10 cellular contexts compared by ENCODE assay signal in the genomic region with DNA sequence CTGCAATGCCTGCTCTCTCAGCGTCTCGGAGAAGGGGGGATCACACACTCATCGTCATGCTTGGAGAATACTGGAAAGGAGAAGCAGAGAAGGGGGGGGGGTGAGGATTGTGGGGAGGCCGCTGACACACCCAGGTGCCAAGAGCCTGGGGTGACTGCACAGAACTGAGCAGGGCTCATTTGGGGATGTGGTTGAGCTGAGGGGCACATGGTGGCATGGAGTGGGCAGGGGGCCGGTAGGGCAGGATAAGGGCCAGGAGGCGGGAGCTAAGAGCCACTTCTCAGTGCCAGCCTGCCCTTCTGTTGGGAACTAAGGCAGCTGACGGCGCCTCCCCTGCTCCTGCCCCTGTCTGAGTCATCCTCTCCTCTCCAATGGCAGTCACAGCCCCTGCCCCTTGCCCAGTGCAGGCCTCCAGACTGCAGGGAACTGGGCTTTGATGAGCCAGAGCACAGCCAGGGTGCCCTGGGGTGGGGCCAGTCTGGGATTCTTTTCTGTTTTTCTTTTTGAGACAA. TPM values are rescaled to one million over a fixed set of nuclear protein-coding genes. Genes with fewer than 3 reads are reported as not detected.
DNase-seq lines count a peak whose midpoint lies in the region; ATAC-seq, FAIRE-seq and TF ChIP-seq lines count a peak whose summit lies in the region.
"Had no signal": no experiment of that assay in that cellular context is flagged by ENCODE, and none has a peak within 500 bp of the region (broad histone marks: within the 10 kb centered on the region; RNA-seq: fewer than 3 reads in every experiment).

No MANE protein-coding gene starts in this region.

- H3K4me3 ChIP-seq in SJCRH30, result no peak overlapping the region
- H3K4me3 ChIP-seq in thoracic aorta, result no peak overlapping the region
- H3K4me3 ChIP-seq: SK-N-MC had no signal

- H3K27ac ChIP-seq in SJCRH30 (no peak overlapping the region), thoracic aorta (peak overlapping the region; percentile 49 to 69)

- ATAC-seq in thoracic aorta (ENCODE audit: insufficient number of reproducible peaks, low FRiP score, low read depth) (no peak), GM19351 (IDR thresholded peaks at IDR 0.05; ENCODE audit: unreplicated experiment) (no peak)

- FAIRE-seq in GM19239 (lab: Jason Lieb, UNC), result no peak
- FAIRE-seq: endometrium had no signal

- no peaks in the 10 kb centered on the region for H3K36me3 ChIP-seq in SJCRH30
- no peaks in the 10 kb centered on the region for H3K36me3 ChIP-seq in thoracic aorta

- H3K4me1 ChIP-seq in SJCRH30 (peaks cover 19% of the 10 kb centered on the region), thoracic aorta (ENCODE audit: control insufficient read depth in 1 of 2, low read depth in 2 of 2) (peaks cover 13 to 29% of the 10 kb centered on the region in 2 donors)

- DNase-seq in activated CD4-positive, alpha-beta T cell treated with anti-CD3 and anti-CD28 coated beads for 48 hours, result peak; percentile 28
- DNase-seq in activated CD4-positive, alpha-beta T cell treated with anti-CD3 and anti-CD28 coated beads for 4 hours, result no peak
- DNase-seq in SJCRH30, result peak; percentile 48 to 55
- DNase-seq in globus pallidus (ENCODE audit: low spot score), result peak; percentile 25
- no peak for DNase-seq in thoracic aorta (ENCODE audit: low spot score)
- no peak for DNase-seq in GM19239 (ENCODE audit: insufficient read length, low spot score)
- DNase-seq in effector CD8-positive, alpha-beta T cell (lab: John Stamatoyannopoulos, UW), result no peak

- TF ChIP-seq CTCF in thoracic aorta (IDR thresholded peaks at IDR 0.05), result no peak

- H3K9me3 ChIP-seq in SJCRH30 (replicated peaks), result no peaks in the 10 kb centered on the region
- no peaks in the 10 kb centered on the region for H3K9me3 ChIP-seq in thoracic aorta

- H3K27me3 ChIP-seq in SJCRH30 (no peaks in the 10 kb centered on the region), thoracic aorta (replicated peaks; ENCODE audit: insufficient read depth) (no peaks in the 10 kb centered on the region)

RNA-seq across cellular contexts. Expression of gene MRPL37, which starts 27.2 kb away (rescaled TPM):
- 139 and 142 TPM in 2 replicates for total RNA-seq in SJCRH30 (2014; rRNA removed; shearing (Covaris generic))
- total RNA-seq in thoracic aorta, result 10 to 100 TPM; 43.2 to 55.0 TPM

RNA-seq across cellular contexts. Expression of gene CYB5RL, which starts 27.3 kb away (rescaled TPM):
- total RNA-seq in SJCRH30 (2014; rRNA removed; shearing (Covaris generic)), result 6.4 and 7.0 TPM in 2 replicates
- total RNA-seq in thoracic aorta, result 1 to 10 TPM; 8.7 to 9.0 TPM

Comparison
In these comparisons a context has a peak if more than half of its experiments do, and no peak if none do; other contexts are left out.
1. DNase-seq: peak in activated CD4-positive, alpha-beta T cell treated with anti-CD3 and anti-CD28 coated beads for 48 hours (single experiment), SJCRH30 (2 of 2) and globus pallidus (single experiment); none in activated CD4-positive, alpha-beta T cell treated with anti-CD3 and anti-CD28 coated beads for 4 hours (0 of 2), thoracic aorta (single experiment), GM19239 (single experiment) and effector CD8-positive, alpha-beta T cell (single experiment).